ENCODE assay signal across 8 cellular contexts in the genomic region with DNA sequence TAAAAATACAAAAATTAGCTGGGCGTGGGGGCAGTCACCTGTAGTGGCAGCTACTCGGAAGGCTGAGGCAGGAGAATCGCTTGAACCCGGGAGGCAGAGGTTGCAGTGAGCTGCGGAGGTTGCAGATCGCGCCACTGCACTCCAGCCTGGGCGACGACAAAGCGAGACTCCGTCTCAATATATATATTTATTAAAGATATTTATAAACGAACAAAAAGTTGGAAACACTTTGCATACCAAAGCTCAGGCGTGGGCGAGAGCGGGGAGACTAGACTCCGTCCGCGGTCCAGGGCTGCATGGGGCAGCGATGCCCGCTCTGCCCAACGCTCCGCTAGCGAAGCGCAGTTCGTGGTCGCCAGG. TPM values are rescaled to one million over a fixed set of nuclear protein-coding genes. Genes with fewer than 3 reads are reported as not detected.
DNase-seq lines count a peak whose midpoint lies in the region; ATAC-seq and TF ChIP-seq lines count a peak whose summit lies in the region.

No MANE protein-coding gene starts in this region.

- in situ Hi-C loops in GM13977 (cut with MboI; ENCODE audit: low pct_unique_long_range_greater_than_20kb, low sequenced_read_pairs, unreplicated experiment) = no loop called here

- DNase-seq in HFFc6 (no peak), kidney epithelial cell (ENCODE audit: low read depth) (no peak), GM13977 (ENCODE audit: low spot score) (no peak), NCI-H1694 treated with DMSO at 0.1 percent for 48 hours (lab: John Stamatoyannopoulos, UW) (no peak), mesenteric fat pad (ENCODE audit: low spot score) (no peak)
- DNase-seq in activated naive CD8-positive, alpha-beta T cell treated with anti-CD3 and anti-CD28 coated beads, Interleukin-2, amount 10 ng/mL, durations not matched to agents 7 days and 5 days = no peak

- H3K4me1 Mint-ChIP-seq in HFFc6 (ENCODE audit: low read depth) = peaks cover 6% of the 10 kb centered on the region
- peaks cover 16% of the 10 kb centered on the region for H3K4me1 Mint-ChIP-seq in activated naive CD8-positive, alpha-beta T cell treated with anti-CD3 and anti-CD28 coated beads, Interleukin-2, amount 10 ng/mL, durations not matched to agents 7 days and 5 days
- H3K4me1 Mint-ChIP-seq in stimulated activated memory B cell treated with anti-CD40 and anti-IgM and Interleukin-4, amounts not matched to agents 10 μg/mL and 1 μg/mL and 100 μg/mL, for 72 hours = no peaks in the 10 kb centered on the region

- peaks cover 9% of the 10 kb centered on the region for H3K27me3 ChIP-seq in kidney epithelial cell (ENCODE audit: control insufficient read depth, insufficient read depth, low read length)

- peak overlapping the region; percentile 39 for H3K4me3 ChIP-seq in kidney epithelial cell (ENCODE audit: low read depth, low read length)

- no peak overlapping the region for H3K27ac Mint-ChIP-seq in HFFc6
- H3K27ac Mint-ChIP-seq in activated naive CD8-positive, alpha-beta T cell treated with anti-CD3 and anti-CD28 coated beads, Interleukin-2, amount 10 ng/mL, durations not matched to agents 7 days and 5 days = peak overlapping the region; percentile 75
- H3K27ac Mint-ChIP-seq in stimulated activated memory B cell treated with anti-CD40 and anti-IgM and Interleukin-4, amounts not matched to agents 10 μg/mL and 1 μg/mL and 100 μg/mL, for 72 hours = no peak overlapping the region

- POLR2A ChIA-PET in activated naive CD8-positive, alpha-beta T cell treated with anti-CD3 and anti-CD28 coated beads, Interleukin-2, amount 10 ng/mL, durations not matched to agents 7 days and 5 days (lab: Charles Lee) = interaction anchor here (0.9 to 2.1 kb wide), 9 partner anchors 8 to 133 kb away, joined by 3 to 11 read pairs (median 4); partner anchors contain the start of genes CRYGN and RHEB

- no peaks in the 10 kb centered on the region for H3K9me3 Mint-ChIP-seq in HFFc6
- H3K9me3 Mint-ChIP-seq in activated naive CD8-positive, alpha-beta T cell treated with anti-CD3 and anti-CD28 coated beads, Interleukin-2, amount 10 ng/mL, durations not matched to agents 7 days and 5 days = no peaks in the 10 kb centered on the region
- no peaks in the 10 kb centered on the region for H3K9me3 Mint-ChIP-seq in stimulated activated memory B cell treated with anti-CD40 and anti-IgM and Interleukin-4, amounts not matched to agents 10 μg/mL and 1 μg/mL and 100 μg/mL, for 72 hours

- no peak for ATAC-seq in activated naive CD8-positive, alpha-beta T cell treated with anti-CD3 and anti-CD28 coated beads, Interleukin-2, amount 10 ng/mL, durations not matched to agents 7 days and 5 days (ENCODE audit: low read depth)
- ATAC-seq in stimulated activated memory B cell treated with anti-CD40 and anti-IgM and Interleukin-4, amounts not matched to agents 10 μg/mL and 1 μg/mL and 100 μg/mL, for 72 hours = no peak
- no peak for ATAC-seq in GM19452 (IDR thresholded peaks at IDR 0.05; ENCODE audit: unreplicated experiment)

- H3K4me3 Mint-ChIP-seq in HFFc6 = peak overlapping the region; percentile 64; the same call in 1 of the 2 replicates
- peak overlapping the region; percentile 61 for H3K4me3 Mint-ChIP-seq in activated naive CD8-positive, alpha-beta T cell treated with anti-CD3 and anti-CD28 coated beads, Interleukin-2, amount 10 ng/mL, durations not matched to agents 7 days and 5 days
- peak overlapping the region; percentile 74 for H3K4me3 Mint-ChIP-seq in stimulated activated memory B cell treated with anti-CD40 and anti-IgM and Interleukin-4, amounts not matched to agents 10 μg/mL and 1 μg/mL and 100 μg/mL, for 72 hours

- peaks cover 3% of the 10 kb centered on the region for H3K27me3 Mint-ChIP-seq in HFFc6 (ENCODE audit: insufficient read depth)
- peaks cover 8% of the 10 kb centered on the region for H3K27me3 Mint-ChIP-seq in activated naive CD8-positive, alpha-beta T cell treated with anti-CD3 and anti-CD28 coated beads, Interleukin-2, amount 10 ng/mL, durations not matched to agents 7 days and 5 days
- peaks cover 35% of the 10 kb centered on the region for H3K27me3 Mint-ChIP-seq in stimulated activated memory B cell treated with anti-CD40 and anti-IgM and Interleukin-4, amounts not matched to agents 10 μg/mL and 1 μg/mL and 100 μg/mL, for 72 hours

- H3K36me3 Mint-ChIP-seq in HFFc6 (ENCODE audit: low read depth) = no peaks in the 10 kb centered on the region
- H3K36me3 Mint-ChIP-seq in activated naive CD8-positive, alpha-beta T cell treated with anti-CD3 and anti-CD28 coated beads, Interleukin-2, amount 10 ng/mL, durations not matched to agents 7 days and 5 days = no peaks in the 10 kb centered on the region
- no peaks in the 10 kb centered on the region for H3K36me3 Mint-ChIP-seq in stimulated activated memory B cell treated with anti-CD40 and anti-IgM and Interleukin-4, amounts not matched to agents 10 μg/mL and 1 μg/mL and 100 μg/mL, for 72 hours

- TF ChIP-seq CTCF in HFFc6 (IDR thresholded peaks at IDR 0.05) (no peak), kidney epithelial cell (IDR thresholded peaks at IDR 0.05; ENCODE audit: insufficient read depth, low read length, poor library complexity, severe bottlenecking) (no peak), GM13977 (IDR thresholded peaks at IDR 0.05; ENCODE audit: extremely low read depth, insufficient read depth, missing control alignments) (no peak)

- H3K36me3 ChIP-seq in kidney epithelial cell (ENCODE audit: control insufficient read depth, insufficient read depth, low read length) = no peaks in the 10 kb centered on the region

RNA-seq across cellular contexts. Expression of gene CRYGN, which starts 7.9 kb away (rescaled TPM):
- total RNA-seq in HFFc6 (2021; fragmentation: NEBNext Ultra II Directional; extraction: Animal tissue kit (Norgen Biotek cat#: 25700)) = not detected
- under 1 TPM; 0.25 to 0.91 TPM for total RNA-seq in activated naive CD8-positive, alpha-beta T cell treated with anti-CD3 and anti-CD28 coated beads, Interleukin-2, amount 10 ng/mL, durations not matched to agents 7 days and 5 days
- total RNA-seq in kidney epithelial cell = 0.84 and 2.1 TPM in 2 replicates
- total RNA-seq in mesenteric fat pad = 1.5 TPM

RNA-seq across cellular contexts. Expression of gene WDR86, which starts 38.0 kb away (rescaled TPM):
- total RNA-seq in HFFc6 (2021; fragmentation: NEBNext Ultra II Directional; extraction: Animal tissue kit (Norgen Biotek cat#: 25700)) = not detected
- 1 to 10 TPM; 2.1 to 4.0 TPM for total RNA-seq in activated naive CD8-positive, alpha-beta T cell treated with anti-CD3 and anti-CD28 coated beads, Interleukin-2, amount 10 ng/mL, durations not matched to agents 7 days and 5 days
- total RNA-seq in kidney epithelial cell (19.6 and 22.7 TPM in 2 replicates), mesenteric fat pad (19.4 TPM)
